In the genomic region with DNA sequence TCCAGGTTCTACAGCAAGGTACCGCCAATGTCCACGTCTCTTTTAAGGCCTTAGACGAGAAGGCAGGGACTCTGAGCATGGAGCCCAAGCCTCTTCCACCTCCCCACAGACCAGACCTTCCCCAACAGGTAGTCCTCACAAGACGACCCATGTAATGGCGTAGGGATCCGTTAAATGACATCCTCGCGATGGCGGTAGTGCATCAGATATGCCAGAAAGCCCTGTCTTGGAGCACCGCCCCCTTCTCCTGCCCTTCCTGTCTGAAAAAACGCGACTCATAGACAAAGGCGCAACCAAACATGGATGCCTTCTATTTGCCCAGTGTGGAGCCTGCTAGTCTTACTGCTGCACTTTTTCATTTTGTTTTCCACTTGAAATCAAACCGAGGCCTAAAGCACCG, we compare ENCODE assay signal across 7 cellular contexts.
A peak's percentile ranks its signal among the peaks of the same experiment; 100 is the strongest.
DNase-seq lines count a peak whose midpoint lies in the region; ATAC-seq and TF ChIP-seq lines count a peak whose summit lies in the region.

No MANE protein-coding gene starts in this region.

- peak in 1 of 2 donors; percentile 71 for ATAC-seq in stimulated activated naive B cell treated with anti-CD40 and anti-IgM and Interleukin-4, amounts not matched to agents 10 μg/mL and 1 μg/mL and 100 μg/mL, for 72 hours (replicated peaks)
- no peak for ATAC-seq in GM21390 (IDR thresholded peaks at IDR 0.05; ENCODE audit: unreplicated experiment)

- in situ Hi-C loops in GM18951 (cut with MboI; ENCODE audit: low sequenced_read_pairs, unreplicated experiment) (no loop called here), KBM-7 (cut with MboI; ENCODE audit: low pct_unique_long_range_greater_than_20kb, low sequenced_read_pairs) (no loop called here)

- peaks cover 11 to 17% (median 12%) of the 10 kb centered on the region in 3 donors for H3K4me1 Mint-ChIP-seq in IgD-negative memory B cell
- H3K4me1 Mint-ChIP-seq in stimulated activated naive B cell treated with anti-CD40 and anti-IgM and Interleukin-4, amounts not matched to agents 10 μg/mL and 1 μg/mL and 100 μg/mL, for 72 hours, result peaks cover 0 to 7% of the 10 kb centered on the region in 2 donors

- H3K9me3 Mint-ChIP-seq in IgD-negative memory B cell, result peaks cover 3 to 6% (median 3%) of the 10 kb centered on the region in 3 donors
- peaks cover 0 to 6% of the 10 kb centered on the region in 2 donors for H3K9me3 Mint-ChIP-seq in stimulated activated naive B cell treated with anti-CD40 and anti-IgM and Interleukin-4, amounts not matched to agents 10 μg/mL and 1 μg/mL and 100 μg/mL, for 72 hours

- H3K36me3 Mint-ChIP-seq in IgD-negative memory B cell, result no peaks in the 10 kb centered on the region
- H3K36me3 Mint-ChIP-seq in stimulated activated naive B cell treated with anti-CD40 and anti-IgM and Interleukin-4, amounts not matched to agents 10 μg/mL and 1 μg/mL and 100 μg/mL, for 72 hours, result peaks cover 10 to 20% of the 10 kb centered on the region in 2 donors

- H3K27ac Mint-ChIP-seq in IgD-negative memory B cell, result peak overlapping the region; percentile 95 to 100 (median 98)
- peak overlapping the region; percentile 100 for H3K27ac Mint-ChIP-seq in stimulated activated naive B cell treated with anti-CD40 and anti-IgM and Interleukin-4, amounts not matched to agents 10 μg/mL and 1 μg/mL and 100 μg/mL, for 72 hours

- DNase-seq in dedifferentiated amniotic fluid mesenchymal stem cell (ENCODE audit: extremely low spot score) (peak; percentile 59), KBM-7 (no peak)
- peak; percentile 78 for DNase-seq in stimulated activated naive B cell treated with anti-CD40 and anti-IgM and Interleukin-4, amounts not matched to agents 10 μg/mL and 1 μg/mL and 100 μg/mL, for 72 hours
- no peak for DNase-seq in activated naive CD4-positive, alpha-beta T cell treated with Interleukin-2 at 50 U/mL for 16 hours

- peak overlapping the region; percentile 89 to 99 (median 96) for H3K4me3 Mint-ChIP-seq in IgD-negative memory B cell
- H3K4me3 Mint-ChIP-seq in stimulated activated naive B cell treated with anti-CD40 and anti-IgM and Interleukin-4, amounts not matched to agents 10 μg/mL and 1 μg/mL and 100 μg/mL, for 72 hours, result peak overlapping the region in 1 of 2 donors; percentile 97

- H3K27me3 Mint-ChIP-seq in IgD-negative memory B cell, result no peaks in the 10 kb centered on the region
- H3K27me3 Mint-ChIP-seq in stimulated activated naive B cell treated with anti-CD40 and anti-IgM and Interleukin-4, amounts not matched to agents 10 μg/mL and 1 μg/mL and 100 μg/mL, for 72 hours, result no peaks in the 10 kb centered on the region

- peak; percentile 35 for TF ChIP-seq POLR2A in GM18951 (IDR thresholded peaks at IDR 0.05; ENCODE audit: extremely low read depth, insufficient read depth, insufficient read length)

Comparison
In these comparisons a context has a peak if more than half of its experiments do, and no peak if none do; other contexts are left out.
1. DNase-seq: peak in dedifferentiated amniotic fluid mesenchymal stem cell (single experiment) and stimulated activated naive B cell treated with anti-CD40 and anti-IgM and Interleukin-4, amounts not matched to agents 10 μg/mL and 1 μg/mL and 100 μg/mL, for 72 hours (single experiment); none in activated naive CD4-positive, alpha-beta T cell treated with Interleukin-2 at 50 U/mL for 16 hours (single experiment) and KBM-7 (single experiment).